17 cellular contexts compared by ENCODE assay signal in the genomic region with DNA sequence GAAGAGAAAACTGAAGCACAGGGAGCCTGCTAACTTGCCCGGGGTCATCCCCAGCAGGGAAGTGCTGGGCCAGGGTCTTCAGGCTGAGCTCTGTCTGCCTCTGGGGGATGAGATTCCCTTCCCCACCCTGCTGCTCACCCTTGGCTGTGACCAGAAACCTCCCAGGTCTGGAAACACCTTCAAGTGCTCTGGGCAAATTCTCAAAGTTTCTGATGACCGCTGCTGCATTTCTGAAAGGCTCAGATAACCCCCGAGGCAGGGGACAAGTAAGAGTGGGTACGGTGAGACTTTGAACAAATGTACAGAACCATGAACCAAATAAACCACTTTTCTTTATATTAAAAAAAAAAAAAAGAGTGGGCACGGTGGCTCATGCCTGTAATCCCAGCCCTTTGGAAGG. TPM values are rescaled to one million over a fixed set of nuclear protein-coding genes. Genes with fewer than 3 reads are reported as not detected.
DNase-seq lines count a peak whose midpoint lies in the region; ATAC-seq, FAIRE-seq and TF ChIP-seq lines count a peak whose summit lies in the region.
"Had no signal": no experiment of that assay in that cellular context is flagged by ENCODE, and none has a peak within 500 bp of the region (broad histone marks: within the 10 kb centered on the region; RNA-seq: fewer than 3 reads in every experiment).

No MANE protein-coding gene starts in this region.

- WGBS in stomach, 5 donors: 67 to 90% (median 78%) methylated on average over 5 of the region's 5 CpGs

- CTCF ChIA-PET in HEK293T (lab: Yijun Ruan, JAX): no interaction called here

- H3K9ac ChIP-seq in astrocyte (ENCODE audit: low read length): peak overlapping the region; percentile 20

- H3K27ac Mint-ChIP-seq in astrocyte (ENCODE audit: unreplicated experiment): peak overlapping the region; percentile 100
- H3K27ac Mint-ChIP-seq: immature natural killer cell had no signal

- no peak for TF ChIP-seq EP300 in stomach (IDR thresholded peaks at IDR 0.05)

- no peak for TF ChIP-seq POLR2A in stomach (IDR thresholded peaks at IDR 0.05)

- peaks cover 66% of the 10 kb centered on the region for H3K4me1 ChIP-seq in astrocyte (ENCODE audit: insufficient read depth, low read length)
- H3K4me1 ChIP-seq in left lung: peaks cover 42 to 48% of the 10 kb centered on the region in 2 donors
- H3K4me1 ChIP-seq in stomach: peaks cover 12 to 90% (median 65%) of the 10 kb centered on the region in 4 donors
- H3K4me1 ChIP-seq: body of pancreas, pancreas had no signal

- no peaks in the 10 kb centered on the region for H3K9me3 Mint-ChIP-seq in astrocyte (ENCODE audit: unreplicated experiment)
- H3K9me3 Mint-ChIP-seq: immature natural killer cell had no signal

- peaks cover 47% of the 10 kb centered on the region for H3K79me2 ChIP-seq in astrocyte (ENCODE audit: insufficient read depth, low read length)

- H2AFZ ChIP-seq in astrocyte (ENCODE audit: low read depth, low read length): no peak overlapping the region

- H3K27me3 ChIP-seq in astrocyte (ENCODE audit: insufficient read depth, low read length): no peaks in the 10 kb centered on the region
- H3K27me3 ChIP-seq in left lung: no peaks in the 10 kb centered on the region
- H3K27me3 ChIP-seq in stomach: peaks cover 0 to 8% (median 0%) of the 10 kb centered on the region in 3 donors
- H3K27me3 ChIP-seq: body of pancreas, pancreas had no signal

- H3K36me3 Mint-ChIP-seq in astrocyte (ENCODE audit: low read depth, unreplicated experiment): peaks cover 5% of the 10 kb centered on the region

- TF ChIP-seq CTCF in astrocyte (IDR thresholded peaks at IDR 0.05; ENCODE audit: insufficient read depth, low read depth, low read length): no peak
- no peak for TF ChIP-seq CTCF in left lung (IDR thresholded peaks at IDR 0.05)
- no peak for TF ChIP-seq CTCF in stomach (IDR thresholded peaks at IDR 0.05)

- no peaks in the 10 kb centered on the region for H3K27me3 Mint-ChIP-seq in astrocyte (ENCODE audit: low read depth, unreplicated experiment)

- peaks cover 74% of the 10 kb centered on the region for H3K4me1 Mint-ChIP-seq in astrocyte (ENCODE audit: low read depth, unreplicated experiment)

- POLR2A ChIA-PET in HEK293T (lab: Yijun Ruan, JAX): no interaction called here

- no peak for ATAC-seq in left lung
- no peak for ATAC-seq in sciatic nerve
- no peak for ATAC-seq in GM18870 (IDR thresholded peaks at IDR 0.05; ENCODE audit: unreplicated experiment)

- intact Hi-C loops in left lung (cut with DNase I) (no loop called here), stomach (cut with DNase I; ENCODE audit: low total_unique reads) (no loop called here), sciatic nerve (cut with DNase I) (no loop called here)

- no peak overlapping the region for H3K4me3 ChIP-seq in astrocyte (ENCODE audit: insufficient read depth, low read depth, low read length)
- H3K4me3 ChIP-seq in left lung: no peak overlapping the region
- H3K4me3 ChIP-seq in stomach: no peak overlapping the region
- H3K4me3 ChIP-seq: body of pancreas, pancreas had no signal

- H3K36me3 ChIP-seq in astrocyte (ENCODE audit: insufficient read depth, low read length): peaks cover 4% of the 10 kb centered on the region
- H3K36me3 ChIP-seq in left lung: no peaks in the 10 kb centered on the region
- H3K36me3 ChIP-seq in stomach: no peaks in the 10 kb centered on the region
- H3K36me3 ChIP-seq: pancreas had no signal

- no peak for FAIRE-seq in astrocyte (lab: Jason Lieb, UNC)
- FAIRE-seq: frontal cortex, H54, pancreas had no signal

- DNase-seq in ELF-1 (ENCODE audit: low read depth, low spot score): peak; percentile 40
- DNase-seq in astrocyte (ENCODE audit: low read depth): no peak
- no peak for DNase-seq in left lung
- DNase-seq in stomach: no peak
- DNase-seq in HEK293T (ENCODE audit: extremely low spot score): no peak
- no peak for DNase-seq in sciatic nerve (ENCODE audit: low spot score)
- no peak for DNase-seq in NCI-H1092 (lab: John Stamatoyannopoulos, UW)
- DNase-seq: body of pancreas; Calu3; effector CD8-positive, alpha-beta T cell; immature natural killer cell; pancreas; stimulated activated CD4-positive, alpha-beta T cell treated with anti-CD3 and anti-CD28 coated beads, Interleukin-1b, Interleukin-23, amount 100 ng/mL, for 48 hours had no signal

- no peaks in the 10 kb centered on the region for H4K20me1 ChIP-seq in astrocyte (ENCODE audit: insufficient read depth, low read length)

- H3K9me3 ChIP-seq in astrocyte (ENCODE audit: insufficient read depth, low read depth, low read length): no peaks in the 10 kb centered on the region
- H3K9me3 ChIP-seq in left lung: no peaks in the 10 kb centered on the region
- H3K9me3 ChIP-seq in stomach: no peaks in the 10 kb centered on the region
- H3K9me3 ChIP-seq: body of pancreas, pancreas had no signal

- H3K27ac ChIP-seq in astrocyte (ENCODE audit: low read depth, low read length): peak overlapping the region; percentile 99
- peak overlapping the region; percentile 44 to 60 for H3K27ac ChIP-seq in left lung
- H3K27ac ChIP-seq in stomach: peak overlapping the region in 4 of 5 donors; percentile 74 to 87 (median 81)
- H3K27ac ChIP-seq: VCaP had no signal

- no peak overlapping the region for H3K4me3 Mint-ChIP-seq in astrocyte (ENCODE audit: unreplicated experiment)

- no peak overlapping the region for H3K4me2 ChIP-seq in astrocyte (ENCODE audit: low read length)

TF ChIP-seq in HEK293T, 16 proteins besides CTCF, POLR2A, EP300 and RAD21:
- TF ChIP-seq ZNF384 (IDR thresholded peaks at IDR 0.05): no peak
- no peak for TF ChIP-seq HDGF (IDR thresholded peaks at IDR 0.05; ENCODE audit: borderline replicate concordance)
- no peak for TF ChIP-seq ARNT (IDR thresholded peaks at IDR 0.05)
- TF ChIP-seq NFRKB (IDR thresholded peaks at IDR 0.05): no peak
- TF ChIP-seq, protein P1, sequence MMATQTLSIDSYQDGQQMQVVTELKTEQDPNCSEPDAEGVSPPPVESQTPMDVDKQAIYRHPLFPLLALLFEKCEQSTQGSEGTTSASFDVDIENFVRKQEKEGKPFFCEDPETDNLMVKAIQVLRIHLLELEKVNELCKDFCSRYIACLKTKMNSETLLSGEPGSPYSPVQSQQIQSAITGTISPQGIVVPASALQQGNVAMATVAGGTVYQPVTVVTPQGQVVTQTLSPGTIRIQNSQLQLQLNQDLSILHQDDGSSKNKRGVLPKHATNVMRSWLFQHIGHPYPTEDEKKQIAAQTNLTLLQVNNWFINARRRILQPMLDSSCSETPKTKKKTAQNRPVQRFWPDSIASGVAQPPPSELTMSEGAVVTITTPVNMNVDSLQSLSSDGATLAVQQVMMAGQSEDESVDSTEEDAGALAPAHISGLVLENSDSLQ (IDR thresholded peaks at IDR 0.05): no peak
- TF ChIP-seq LEF1 (IDR thresholded peaks at IDR 0.05; ENCODE audit: borderline replicate concordance): no peak
- no peak for TF ChIP-seq TARDBP (IDR thresholded peaks at IDR 0.05)
- TF ChIP-seq SP1 (IDR thresholded peaks at IDR 0.05): no peak
- no peak for TF ChIP-seq SUZ12 (IDR thresholded peaks at IDR 0.05)
- no peak for TF ChIP-seq FOXA1 (IDR thresholded peaks at IDR 0.05)
- no peak for TF ChIP-seq FOXM1 (IDR thresholded peaks at IDR 0.05; ENCODE audit: borderline replicate concordance)
- TF ChIP-seq ELF4 (IDR thresholded peaks at IDR 0.05): no peak
- no peak for TF ChIP-seq BHLHE40 (IDR thresholded peaks at IDR 0.05; ENCODE audit: borderline replicate concordance)
- no peak for TF ChIP-seq CTBP1 (IDR thresholded peaks at IDR 0.05; ENCODE audit: borderline replicate concordance)
- no peak for TF ChIP-seq FOXK2 (IDR thresholded peaks at IDR 0.05)
- TF ChIP-seq L3MBTL2 (conservative IDR thresholded peaks at IDR 0.05): no peak

RNA-seq across cellular contexts. Expression of a gene that starts 41.3 kb away (rescaled TPM):
- 162 and 196 TPM in 2 replicates for total RNA-seq in astrocyte
- total RNA-seq in left lung: 100 to 1,000 TPM in 1 of 2 donors, 10 to 100 TPM in 1; 69.2 to 154 TPM
- total RNA-seq in stomach: 10 to 100 TPM in 3 of 5 donors, 1 to 10 TPM in 2; 5.8 to 36.2 (median 10.5) TPM
- polyA plus RNA-seq in stomach: 1 to 10 TPM; 2.9 to 5.9 (median 3.4) TPM
- 93.0 TPM for total RNA-seq in sciatic nerve
